8 cellular contexts compared by ENCODE assay signal in genomic region chr11:126345759-126346585, GRCh38. TPM values are rescaled to one million over a fixed set of nuclear protein-coding genes. Genes with fewer than 3 reads are reported as not detected.
A peak's percentile ranks its signal among the peaks of the same experiment; 100 is the strongest.
DNase-seq lines count a peak whose midpoint lies in the region; ATAC-seq, FAIRE-seq and TF ChIP-seq lines count a peak whose summit lies in the region.

No MANE protein-coding gene starts in this region.

- H3K4me3 ChIP-seq in PC-9: peak overlapping the region; percentile 27; the same call in 1 of the 2 replicates
- H3K4me3 ChIP-seq in endothelial cell of umbilical vein (replicated peaks in 1 of 3; ENCODE audit: insufficient read depth in 1 of 3, low read depth in 1 of 3, low read length in 3 of 3): no peak overlapping the region

- dilution Hi-C loops in endothelial cell of umbilical vein (cut with MboI; ENCODE audit: extremely low pct_ligation_motif_present, low sequenced_read_pairs): no loop called here

- TF ChIP-seq POLR2A in endothelial cell of umbilical vein (IDR thresholded peaks at IDR 0.05; ENCODE audit: low read depth, low read length): no peak

- H3K9me1 ChIP-seq in endothelial cell of umbilical vein (replicated peaks; ENCODE audit: control insufficient read depth, extremely low read depth, insufficient read depth, low read length): no peaks in the 10 kb centered on the region

- peaks cover 76% of the 10 kb centered on the region for H3F3A ChIP-seq in PC-9 (ENCODE audit: insufficient read depth, low read depth)

- H3K36me3 ChIP-seq in PC-9 (ENCODE audit: low read depth) (0 out of 2 replicates have a peak, but pooled peaks cover 6% of the 10 kb centered on the region), endothelial cell of umbilical vein (ENCODE audit: control insufficient read depth in 2 of 2, extremely low read depth in 1 of 2, insufficient read depth in 2 of 2, low read length in 2 of 2) (peaks cover 0 to 2% of the 10 kb centered on the region in 2 experiments)

- H3K27ac ChIP-seq in PC-9: peak overlapping the region; percentile 90
- peak overlapping the region; percentile 77 for H3K27ac ChIP-seq in endothelial cell of umbilical vein (ENCODE audit: insufficient read depth, low read depth, low read length)

- H3K79me2 ChIP-seq in PC-9 (ENCODE audit: low read depth) (peaks cover 68% of the 10 kb centered on the region), endothelial cell of umbilical vein (ENCODE audit: control insufficient read depth, insufficient read depth, low read length) (peaks cover 18% of the 10 kb centered on the region)

- H2AFZ ChIP-seq in PC-9 (no peak overlapping the region), endothelial cell of umbilical vein (ENCODE audit: low read depth, low read length) (no peak overlapping the region)

- CTCF ChIA-PET in PC-9 (lab: Charles Lee): no interaction called here
- CTCF ChIA-PET in endothelial cell of umbilical vein (lab: Charles Lee): interaction anchor here (0.9 kb wide), 1 partner anchor 35 kb away, joined by 5 read pairs; no protein-coding TSS in a partner anchor

- no peaks in the 10 kb centered on the region for H3K9me2 ChIP-seq in PC-9 (ENCODE audit: insufficient read depth)

- TF ChIP-seq CTCF in PC-9 (conservative IDR thresholded peaks at IDR 0.05): no peak
- TF ChIP-seq CTCF in endothelial cell of umbilical vein (IDR thresholded peaks at IDR 0.05; ENCODE audit: extremely low read depth in 1 of 2, insufficient read depth in 1 of 2, low read depth in 1 of 2, low read length in 2 of 2): no peak
- no peak for TF ChIP-seq CTCF in GM13977 (IDR thresholded peaks at IDR 0.05; ENCODE audit: extremely low read depth, insufficient read depth, missing control alignments)
- TF ChIP-seq CTCF in D721Med (IDR thresholded peaks at IDR 0.05; ENCODE audit: insufficient read depth, missing control alignments): no peak

- H3K4me2 ChIP-seq in PC-9 (peak overlapping the region; percentile 76), endothelial cell of umbilical vein (ENCODE audit: insufficient read depth, low read length) (no peak overlapping the region)

- BruUV-seq in PC-9 (replicated peaks; lab: Mats Ljungman, UMichigan): no TSS peak
- no TSS peak for BruUV-seq in endothelial cell of umbilical vein (replicated peaks; lab: Mats Ljungman, UMichigan)

- H3K27me3 ChIP-seq in PC-9 (ENCODE audit: insufficient read depth, low read depth) (no peaks in the 10 kb centered on the region), endothelial cell of umbilical vein (ENCODE audit: control insufficient read depth in 2 of 2, insufficient read depth in 2 of 2, low read length in 2 of 2) (no peaks in the 10 kb centered on the region)

- ATAC-seq in activated CD4-positive, CD25-positive, alpha-beta regulatory T cell treated with anti-CD3 and anti-CD28 coated beads, Interleukin-2, amount 50 U/mL, for 24 hours: no peak

- intact Hi-C loops in PC-9 (cut with micrococcal nuclease; ENCODE audit: unreplicated experiment) (loop anchor here (10.0 kb wide), 1 partner anchor 89 kb away; no protein-coding TSS in a partner anchor), endothelial cell of umbilical vein (cut with micrococcal nuclease) (loop anchor here (1.0 to 5.0 kb wide), 4 partner anchors 9 to 134 kb away; partner anchors contain the start of genes FAM118B, RPUSD4 and ST3GAL4)

- H3K4me1 ChIP-seq in PC-9 (replicated peaks; ENCODE audit: insufficient read depth) (peaks cover 97% of the 10 kb centered on the region), endothelial cell of umbilical vein (ENCODE audit: control insufficient read depth, extremely low read depth, insufficient read depth, low read length) (peaks cover 50% of the 10 kb centered on the region)

- POLR2A ChIA-PET in PC-9 (lab: Charles Lee; ENCODE audit: unreplicated experiment): no interaction called here
- POLR2A ChIA-PET in endothelial cell of umbilical vein (lab: Charles Lee): no interaction called here

- peak; percentile 59 for DNase-seq in GDM1 (lab: John Stamatoyannopoulos, UW)
- DNase-seq in PC-9: peak; percentile 62 to 96
- DNase-seq in endothelial cell of umbilical vein (ENCODE audit: low read depth, low spot score): peak; percentile 59
- peak; percentile 22 for DNase-seq in occipital lobe (lab: John Stamatoyannopoulos, UW)
- DNase-seq in GM13977 (ENCODE audit: low spot score): no peak
- no peak for DNase-seq in RCC 7860 (ENCODE audit: low spot score)
- DNase-seq in D721Med (ENCODE audit: insufficient read length, low spot score): no peak

- H3K9me3 ChIP-seq in PC-9 (ENCODE audit: insufficient read depth, low read depth): no peaks in the 10 kb centered on the region
- H3K9me3 ChIP-seq in endothelial cell of umbilical vein (replicated peaks; ENCODE audit: control insufficient read depth, insufficient read depth, low read length): no peaks in the 10 kb centered on the region

- FAIRE-seq in endothelial cell of umbilical vein (lab: Jason Lieb, UNC): peak; percentile 89
- no peak for FAIRE-seq in RCC 7860 (lab: Jason Lieb, UNC)
- FAIRE-seq in D721Med (lab: Jason Lieb, UNC): no peak

- H4K20me1 ChIP-seq in PC-9 (ENCODE audit: insufficient read depth): no peaks in the 10 kb centered on the region
- no peaks in the 10 kb centered on the region for H4K20me1 ChIP-seq in endothelial cell of umbilical vein (replicated peaks; ENCODE audit: control insufficient read depth, extremely low read depth, insufficient read depth, low read length)

- in situ Hi-C loops in GM13977 (cut with MboI; ENCODE audit: low pct_unique_long_range_greater_than_20kb, low sequenced_read_pairs, unreplicated experiment): no loop called here

- H3K9ac ChIP-seq in endothelial cell of umbilical vein (replicated peaks; ENCODE audit: extremely low read depth, insufficient read depth, low read length): peak overlapping the region; percentile 32

TF ChIP-seq in endothelial cell of umbilical vein, 7 proteins besides CTCF, POLR2A, EP300 and RAD21:
- TF ChIP-seq MYC (IDR thresholded peaks at IDR 0.05; ENCODE audit: low read depth, low read length) (no peak), FOS (IDR thresholded peaks at IDR 0.05; ENCODE audit: borderline replicate concordance, insufficient read depth, low read length) (peak; percentile 61), POLR2AphosphoS5 (IDR thresholded peaks at IDR 0.05; ENCODE audit: insufficient read depth, low read depth, low read length) (no peak), GATA2 (IDR thresholded peaks at IDR 0.05; ENCODE audit: insufficient read depth, insufficient read length, low read depth, low read length) (peak; percentile 61), MAX (IDR thresholded peaks at IDR 0.05; ENCODE audit: insufficient read depth, insufficient read length) (no peak), JUN (IDR thresholded peaks at IDR 0.05; ENCODE audit: borderline replicate concordance, insufficient read depth, insufficient read length, low read depth) (peak; percentile 18)

RNA-seq across cellular contexts. Expression of gene ST3GAL4, which starts 9.5 kb away (rescaled TPM):
- 44.1 and 46.2 TPM in 2 replicates for total RNA-seq in PC-9 (2021)
- total RNA-seq in endothelial cell of umbilical vein: 17.7 and 21.1 TPM in 2 replicates
- 19.4 and 20.8 TPM in 2 replicates for polyA plus RNA-seq in endothelial cell of umbilical vein
- 22.6 and 25.1 TPM in 2 replicates for polyA plus RNA-seq in endothelial cell of umbilical vein (2011; cell fraction: cytosol; rRNA removed)
- polyA plus RNA-seq in endothelial cell of umbilical vein (2011; cell fraction: nucleus; rRNA removed): 18.4 and 19.5 TPM in 2 replicates
- 14.4 and 15.3 TPM in 2 replicates for polyA plus RNA-seq in endothelial cell of umbilical vein (2012)
- polyA minus RNA-seq in endothelial cell of umbilical vein: 15.2 and 21.4 TPM in 2 replicates
- polyA minus RNA-seq in endothelial cell of umbilical vein (2011; cell fraction: cytosol; rRNA and poly(A)+ RNA removed): 28.7 TPM
- polyA minus RNA-seq in endothelial cell of umbilical vein (2011; cell fraction: nucleus; rRNA and poly(A)+ RNA removed): 8.4 and 8.9 TPM in 2 replicates
- total RNA-seq in occipital lobe: 15.0 TPM

RNA-seq across cellular contexts. Expression of gene DCPS, which starts 42.1 kb away (rescaled TPM):
- 23.8 and 27.2 TPM in 2 replicates for total RNA-seq in PC-9 (2021)
- 19.6 and 21.8 TPM in 2 replicates for total RNA-seq in endothelial cell of umbilical vein
- 34.2 and 36.0 TPM in 2 replicates for polyA plus RNA-seq in endothelial cell of umbilical vein
- polyA plus RNA-seq in endothelial cell of umbilical vein (2011; cell fraction: cytosol; rRNA removed): 30.7 and 37.0 TPM in 2 replicates
- 13.5 and 15.9 TPM in 2 replicates for polyA plus RNA-seq in endothelial cell of umbilical vein (2011; cell fraction: nucleus; rRNA removed)
- 20.9 and 24.0 TPM in 2 replicates for polyA plus RNA-seq in endothelial cell of umbilical vein (2012)
- 14.7 and 15.8 TPM in 2 replicates for polyA minus RNA-seq in endothelial cell of umbilical vein
- 28.3 TPM for polyA minus RNA-seq in endothelial cell of umbilical vein (2011; cell fraction: cytosol; rRNA and poly(A)+ RNA removed)
- 4.0 and 4.2 TPM in 2 replicates for polyA minus RNA-seq in endothelial cell of umbilical vein (2011; cell fraction: nucleus; rRNA and poly(A)+ RNA removed)
- total RNA-seq in occipital lobe: 3.7 TPM

Comparison
In these comparisons a context has a peak if more than half of its experiments do, and no peak if none do; other contexts are left out.
1. DNase-seq: peak in GDM1 (single experiment), PC-9 (2 of 2), endothelial cell of umbilical vein (single experiment) and occipital lobe (single experiment); none in GM13977 (single experiment), RCC 7860 (single experiment) and D721Med (single experiment).